1 cellular context compared by ENCODE assay signal in genomic region chr11:2578006-2578933, GRCh38.
TF ChIP-seq lines count a peak whose summit lies in the region.

No MANE protein-coding gene starts in this region.

TF ChIP-seq in H1, 55 proteins besides CTCF, POLR2A, EP300 and RAD21:
- TF ChIP-seq, protein P1, sequence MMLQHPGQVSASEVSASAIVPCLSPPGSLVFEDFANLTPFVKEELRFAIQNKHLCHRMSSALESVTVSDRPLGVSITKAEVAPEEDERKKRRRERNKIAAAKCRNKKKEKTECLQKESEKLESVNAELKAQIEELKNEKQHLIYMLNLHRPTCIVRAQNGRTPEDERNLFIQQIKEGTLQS (IDR thresholded peaks at IDR 0.05; ENCODE audit: insufficient read depth, low read depth, low read length) = no peak
- TF ChIP-seq TCF12 (IDR thresholded peaks at IDR 0.05; ENCODE audit: low read depth, low read length) (no peak), TEAD4 (IDR thresholded peaks at IDR 0.05; ENCODE audit: low read depth, low read length) (no peak), TAF7 (optimal IDR thresholded peaks at IDR 0.05; ENCODE audit: borderline replicate concordance, low read depth, low read length) (no peak), GABPA (IDR thresholded peaks at IDR 0.05; ENCODE audit: borderline replicate concordance, insufficient read depth, low read length) (no peak), KDM5A (IDR thresholded peaks at IDR 0.05; ENCODE audit: low read length) (no peak), CEBPB (IDR thresholded peaks at IDR 0.05; ENCODE audit: low read depth, low read length) (no peak), BACH1 (IDR thresholded peaks at IDR 0.05; ENCODE audit: low read length) (no peak), SAP30 (IDR thresholded peaks at IDR 0.05; ENCODE audit: insufficient read depth, insufficient replicate concordance, low read length) (no peak), KDM4A (IDR thresholded peaks at IDR 0.05; ENCODE audit: low read depth, low read length, severe bottlenecking) (no peak), TAF1 (IDR thresholded peaks at IDR 0.05; ENCODE audit: low read depth, low read length) (no peak), SUZ12 (IDR thresholded peaks at IDR 0.05; ENCODE audit: low read length) (no peak), USF2 (IDR thresholded peaks at IDR 0.05; ENCODE audit: low read length) (no peak), NANOG (IDR thresholded peaks at IDR 0.05; ENCODE audit: insufficient read depth, low read depth, low read length, poor library complexity, severe bottlenecking) (no peak)
